7 cellular contexts compared by ENCODE assay signal in genomic region chr20:62641749-62642665, GRCh38.
DNase-seq lines count a peak whose midpoint lies in the region; ATAC-seq and FAIRE-seq lines count a peak whose summit lies in the region.

SLCO4A1 (plus strand) TSS chr20:62642503; CDS start chr20:62656455, 13,952 bp downstream.

- peak; percentile 49 for ATAC-seq in HG02981 (IDR thresholded peaks at IDR 0.05; ENCODE audit: unreplicated experiment)

- H3K27ac ChIP-seq in caudate nucleus (ENCODE audit: low read depth, low read length), result no peak within 1 kb of the TSS

- peak; percentile 78 for FAIRE-seq in GM18507 (lab: Jason Lieb, UNC)

- DNase-seq in GM18507 (ENCODE audit: extremely low spot score, insufficient read length, low read depth) (peak; percentile 90), NCI-H2171 treated with DMSO at 0.1 percent for 48 hours (lab: John Stamatoyannopoulos, UW) (peak; percentile 82), caudate nucleus (lab: John Stamatoyannopoulos, UW) (peak in 40 of 61 donors; percentile 6 to 73 (median 36)), kidney tubule cell (ENCODE audit: low spot score) (peak; percentile 89)
- peak; percentile 68 to 76 (median 72) for DNase-seq in activated CD4-positive, CD25-positive, alpha-beta regulatory T cell (lab: John Stamatoyannopoulos, UW)
- peak; percentile 88 to 89 for DNase-seq in stimulated activated CD4-positive, alpha-beta T cell treated with anti-CD3 and anti-CD28 coated beads, Interleukin-2, amount 100 ng/mL, for 24 hours

Comparison
In these comparisons a context has a peak if more than half of its experiments do, and no peak if none do; other contexts are left out.
1. DNase-seq: peak in every context shown above with its lines; median percentile 90 in GM18507; 89 in kidney tubule cell; 88 in stimulated activated CD4-positive, alpha-beta T cell treated with anti-CD3 and anti-CD28 coated beads, Interleukin-2, amount 100 ng/mL, for 24 hours; 82 in NCI-H2171 treated with DMSO at 0.1 percent for 48 hours; 72 in activated CD4-positive, CD25-positive, alpha-beta regulatory T cell; 36 in caudate nucleus.